ENCODE assay signal across 1 cellular context in genomic region chr12:133130038-133130807, GRCh38.
TF ChIP-seq lines count a peak whose summit lies in the region.

Gene ZNF10 (plus strand): TSS chr12:133130627. CDS start chr12:133144493, 13,866 bp downstream.
Gene ZNF891 (minus strand): TSS chr12:133130274. CDS start chr12:133121918, 8,356 bp downstream.

TF ChIP-seq in HepG2, 621 proteins besides CTCF, POLR2A, EP300 and RAD21 (continued from another document and continues in another):
- TF ChIP-seq EED (CRISPR knock-in tag; IDR thresholded peaks at IDR 0.05) (0 out of 2 replicates have a peak, but pooled peaks have one; percentile 25), ZHX1 (CRISPR knock-in tag; IDR thresholded peaks at IDR 0.05; ENCODE audit: low read depth) (peak; percentile 98), ZNF792 (CRISPR knock-in tag; IDR thresholded peaks at IDR 0.05) (peak; percentile 77), NRL (CRISPR knock-in tag; IDR thresholded peaks at IDR 0.05; ENCODE audit: borderline replicate concordance) (peak; percentile 57), ZNF24 (IDR thresholded peaks at IDR 0.05) (no peak), SETDB1 (CRISPR knock-in tag; IDR thresholded peaks at IDR 0.05; ENCODE audit: borderline replicate concordance) (no peak), ZNF563 (CRISPR knock-in tag; IDR thresholded peaks at IDR 0.05) (peak; percentile 96), ZNF431 (CRISPR knock-in tag; IDR thresholded peaks at IDR 0.05; ENCODE audit: borderline replicate concordance, low read depth) (peak; percentile 91; the same call in 1 of the 2 replicates), MATR3 (CRISPR knock-in tag; IDR thresholded peaks at IDR 0.05) (no peak), ASH2L (IDR thresholded peaks at IDR 0.05; ENCODE audit: insufficient read length, low read depth, low read length) (peak; percentile 91), KDM5A (IDR thresholded peaks at IDR 0.05; ENCODE audit: borderline replicate concordance, low read length) (no peak), ATF7-NPFF (CRISPR knock-in tag; IDR thresholded peaks at IDR 0.05; ENCODE audit: low read depth) (peak; percentile 84; the same call in 1 of the 2 replicates), ELF3 (CRISPR knock-in tag; IDR thresholded peaks at IDR 0.05) (peak; percentile 30; the same call in 1 of the 2 replicates), NFATC3 (CRISPR knock-in tag; IDR thresholded peaks at IDR 0.05) (peak; percentile 72; the same call in 1 of the 2 replicates), HNRNPL (IDR thresholded peaks at IDR 0.05; ENCODE audit: low read depth, low read length) (0 out of 2 replicates have a peak, but pooled peaks have one; percentile 32), NFIB (CRISPR knock-in tag; IDR thresholded peaks at IDR 0.05; ENCODE audit: borderline replicate concordance) (no peak), GABPA (IDR thresholded peaks at IDR 0.05; ENCODE audit: low read depth, low read length) (no peak), GABPA (CRISPR knock-in tag; IDR thresholded peaks at IDR 0.05; ENCODE audit: low read depth) (peak; percentile 64), ZNF207 (IDR thresholded peaks at IDR 0.05; ENCODE audit: borderline replicate concordance) (no peak), PATZ1 (CRISPR knock-in tag; IDR thresholded peaks at IDR 0.05) (peak; percentile 36; the same call in 1 of the 2 replicates), TEAD3 (CRISPR knock-in tag; optimal IDR thresholded peaks at IDR 0.05; ENCODE audit: borderline replicate concordance) (no peak), KAT2B (IDR thresholded peaks at IDR 0.05; ENCODE audit: borderline replicate concordance, low read depth, low read length) (no peak), ZNF737 (CRISPR knock-in tag; IDR thresholded peaks at IDR 0.05; ENCODE audit: borderline replicate concordance) (no peak), ZFP36L2 (CRISPR knock-in tag; IDR thresholded peaks at IDR 0.05) (no peak), ZSCAN5A (CRISPR knock-in tag; IDR thresholded peaks at IDR 0.05; ENCODE audit: borderline replicate concordance) (peak; percentile 38; the same call in 1 of the 2 replicates), ARNTL (CRISPR knock-in tag; IDR thresholded peaks at IDR 0.05) (peak; percentile 82), HNF1B (CRISPR knock-in tag; IDR thresholded peaks at IDR 0.05) (peak; percentile 61; the same call in 1 of the 2 replicates), NR2F6 (IDR thresholded peaks at IDR 0.05) (no peak), NR2F6 (CRISPR knock-in tag; IDR thresholded peaks at IDR 0.05) (no peak), ZNF446 (CRISPR knock-in tag; IDR thresholded peaks at IDR 0.05) (peak; percentile 80), SATB2 (CRISPR knock-in tag; IDR thresholded peaks at IDR 0.05) (peak; percentile 43; the same call in 1 of the 2 replicates), ZFP41 (CRISPR knock-in tag; IDR thresholded peaks at IDR 0.05; ENCODE audit: borderline replicate concordance) (0 out of 2 replicates have a peak, but pooled peaks have one; percentile 16), RELA (CRISPR knock-in tag; IDR thresholded peaks at IDR 0.05) (peak; percentile 38; the same call in 1 of the 2 replicates), SIN3A (IDR thresholded peaks at IDR 0.05; ENCODE audit: borderline replicate concordance, low read depth, low read length) (0 out of 2 replicates have a peak, but pooled peaks have one; percentile 64), SALL2 (CRISPR knock-in tag; IDR thresholded peaks at IDR 0.05) (peak; percentile 83), HNRNPLL (IDR thresholded peaks at IDR 0.05; ENCODE audit: low read depth, low read length, poor library complexity, severe bottlenecking) (peak; percentile 96), ZNF607 (CRISPR knock-in tag; IDR thresholded peaks at IDR 0.05; ENCODE audit: borderline replicate concordance) (peak; percentile 84; the same call in 1 of the 2 replicates), ATF7 (IDR thresholded peaks at IDR 0.05) (peak; percentile 18; the same call in 1 of the 2 replicates), ATF7 (CRISPR knock-in tag; IDR thresholded peaks at IDR 0.05) (peak; percentile 15; the same call in 1 of the 2 replicates), ZNF891 (CRISPR knock-in tag; IDR thresholded peaks at IDR 0.05) (peak; percentile 50), SIN3B (IDR thresholded peaks at IDR 0.05; ENCODE audit: low read length) (no peak), HMGA1 (CRISPR knock-in tag; conservative IDR thresholded peaks at IDR 0.05) (no peak), NAIF1 (CRISPR knock-in tag; IDR thresholded peaks at IDR 0.05; ENCODE audit: borderline replicate concordance) (peak; percentile 48; the same call in 1 of the 2 replicates)
- TF ChIP-seq, protein P1, sequence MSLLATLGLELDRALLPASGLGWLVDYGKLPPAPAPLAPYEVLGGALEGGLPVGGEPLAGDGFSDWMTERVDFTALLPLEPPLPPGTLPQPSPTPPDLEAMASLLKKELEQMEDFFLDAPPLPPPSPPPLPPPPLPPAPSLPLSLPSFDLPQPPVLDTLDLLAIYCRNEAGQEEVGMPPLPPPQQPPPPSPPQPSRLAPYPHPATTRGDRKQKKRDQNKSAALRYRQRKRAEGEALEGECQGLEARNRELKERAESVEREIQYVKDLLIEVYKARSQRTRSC (CRISPR knock-in tag; IDR thresholded peaks at IDR 0.05; ENCODE audit: low read depth), result no peak
- TF ChIP-seq, protein P2, sequence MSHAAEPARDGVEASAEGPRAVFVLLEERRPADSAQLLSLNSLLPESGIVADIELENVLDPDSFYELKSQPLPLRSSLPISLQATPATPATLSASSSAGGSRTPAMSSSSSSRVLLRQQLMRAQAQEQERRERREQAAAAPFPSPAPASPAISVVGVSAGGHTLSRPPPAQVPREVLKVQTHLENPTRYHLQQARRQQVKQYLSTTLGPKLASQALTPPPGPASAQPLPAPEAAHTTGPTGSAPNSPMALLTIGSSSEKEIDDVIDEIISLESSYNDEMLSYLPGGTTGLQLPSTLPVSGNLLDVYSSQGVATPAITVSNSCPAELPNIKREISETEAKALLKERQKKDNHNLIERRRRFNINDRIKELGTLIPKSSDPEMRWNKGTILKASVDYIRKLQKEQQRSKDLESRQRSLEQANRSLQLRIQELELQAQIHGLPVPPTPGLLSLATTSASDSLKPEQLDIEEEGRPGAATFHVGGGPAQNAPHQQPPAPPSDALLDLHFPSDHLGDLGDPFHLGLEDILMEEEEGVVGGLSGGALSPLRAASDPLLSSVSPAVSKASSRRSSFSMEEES (CRISPR knock-in tag; IDR thresholded peaks at IDR 0.05), result peak; percentile 55; the same call in 1 of the 2 replicates
- TF ChIP-seq, protein P3, sequence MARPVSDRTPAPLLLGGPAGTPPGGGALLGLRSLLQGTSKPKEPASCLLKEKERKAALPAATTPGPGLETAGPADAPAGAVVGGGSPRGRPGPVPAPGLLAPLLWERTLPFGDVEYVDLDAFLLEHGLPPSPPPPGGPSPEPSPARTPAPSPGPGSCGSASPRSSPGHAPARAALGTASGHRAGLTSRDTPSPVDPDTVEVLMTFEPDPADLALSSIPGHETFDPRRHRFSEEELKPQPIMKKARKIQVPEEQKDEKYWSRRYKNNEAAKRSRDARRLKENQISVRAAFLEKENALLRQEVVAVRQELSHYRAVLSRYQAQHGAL (CRISPR knock-in tag; IDR thresholded peaks at IDR 0.05; ENCODE audit: not compliant biosample characterization), result no peak
- TF ChIP-seq, protein P4, sequence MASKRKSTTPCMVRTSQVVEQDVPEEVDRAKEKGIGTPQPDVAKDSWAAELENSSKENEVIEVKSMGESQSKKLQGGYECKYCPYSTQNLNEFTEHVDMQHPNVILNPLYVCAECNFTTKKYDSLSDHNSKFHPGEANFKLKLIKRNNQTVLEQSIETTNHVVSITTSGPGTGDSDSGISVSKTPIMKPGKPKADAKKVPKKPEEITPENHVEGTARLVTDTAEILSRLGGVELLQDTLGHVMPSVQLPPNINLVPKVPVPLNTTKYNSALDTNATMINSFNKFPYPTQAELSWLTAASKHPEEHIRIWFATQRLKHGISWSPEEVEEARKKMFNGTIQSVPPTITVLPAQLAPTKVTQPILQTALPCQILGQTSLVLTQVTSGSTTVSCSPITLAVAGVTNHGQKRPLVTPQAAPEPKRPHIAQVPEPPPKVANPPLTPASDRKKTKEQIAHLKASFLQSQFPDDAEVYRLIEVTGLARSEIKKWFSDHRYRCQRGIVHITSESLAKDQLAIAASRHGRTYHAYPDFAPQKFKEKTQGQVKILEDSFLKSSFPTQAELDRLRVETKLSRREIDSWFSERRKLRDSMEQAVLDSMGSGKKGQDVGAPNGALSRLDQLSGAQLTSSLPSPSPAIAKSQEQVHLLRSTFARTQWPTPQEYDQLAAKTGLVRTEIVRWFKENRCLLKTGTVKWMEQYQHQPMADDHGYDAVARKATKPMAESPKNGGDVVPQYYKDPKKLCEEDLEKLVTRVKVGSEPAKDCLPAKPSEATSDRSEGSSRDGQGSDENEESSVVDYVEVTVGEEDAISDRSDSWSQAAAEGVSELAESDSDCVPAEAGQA (IDR thresholded peaks at IDR 0.05; ENCODE audit: low read depth), result peak; percentile 85
- TF ChIP-seq, protein P4 (CRISPR knock-in tag; IDR thresholded peaks at IDR 0.05; ENCODE audit: borderline replicate concordance), result peak; percentile 81; the same call in 1 of the 2 replicates
- TF ChIP-seq, protein P5, sequence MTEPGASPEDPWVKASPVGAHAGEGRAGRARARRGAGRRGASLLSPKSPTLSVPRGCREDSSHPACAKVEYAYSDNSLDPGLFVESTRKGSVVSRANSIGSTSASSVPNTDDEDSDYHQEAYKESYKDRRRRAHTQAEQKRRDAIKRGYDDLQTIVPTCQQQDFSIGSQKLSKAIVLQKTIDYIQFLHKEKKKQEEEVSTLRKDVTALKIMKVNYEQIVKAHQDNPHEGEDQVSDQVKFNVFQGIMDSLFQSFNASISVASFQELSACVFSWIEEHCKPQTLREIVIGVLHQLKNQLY (CRISPR knock-in tag; IDR thresholded peaks at IDR 0.05), result no peak
